Comparison of ENCODE assay signal across 10 cellular contexts in the genomic region with DNA sequence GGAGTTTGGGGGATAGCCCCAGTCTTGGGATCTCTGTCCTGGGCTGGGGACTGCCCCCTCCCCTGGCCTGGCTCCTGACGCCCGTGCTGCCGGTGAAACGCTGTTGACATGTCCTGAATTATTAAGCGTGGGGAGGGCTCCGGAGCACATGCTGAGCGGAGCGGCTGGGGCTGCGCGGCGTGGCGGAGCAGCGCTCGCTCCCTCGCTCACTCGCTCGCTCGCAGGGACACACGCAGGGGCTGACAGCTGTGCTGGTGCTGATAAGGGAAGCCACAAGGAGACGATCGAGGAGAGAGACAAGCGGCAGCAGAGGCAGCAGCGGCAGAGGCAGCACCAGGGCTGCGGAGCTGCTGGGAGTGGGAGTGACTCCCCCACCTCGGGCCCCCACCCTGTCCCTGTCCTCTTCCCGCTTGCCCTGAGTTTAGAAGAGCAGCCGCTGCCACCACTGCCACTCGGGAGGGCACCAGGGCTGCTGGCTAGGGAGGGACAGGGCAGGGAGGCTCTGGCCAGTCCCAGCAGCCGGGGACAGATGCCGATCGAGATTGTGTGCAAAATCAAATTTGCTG. TPM values are rescaled to one million over a fixed set of nuclear protein-coding genes. Genes with fewer than 3 reads are reported as not detected.
DNase-seq lines count a peak whose midpoint lies in the region; ATAC-seq and TF ChIP-seq lines count a peak whose summit lies in the region.
"Had no signal": no experiment of that assay in that cellular context is flagged by ENCODE, and none has a peak within 500 bp of the region (broad histone marks: within the 10 kb centered on the region; RNA-seq: fewer than 3 reads in every experiment).

Gene ASIC4 (plus strand): TSS at position 287 of the 566 bp plus-strand sequence. CDS start 243 bp downstream, at position 530.

- H3K9me2 ChIP-seq in PC-3 (replicated peaks; ENCODE audit: low read length) = no peaks in the 10 kb centered on the region

- 0 out of 2 replicates have a peak within 1 kb of the TSS, but pooled peaks have one; percentile 8 for H3K4me3 ChIP-seq in PC-3 (ENCODE audit: low read length)
- peak within 1 kb of the TSS in 1 of 3 donors; percentile 13 for H3K4me3 ChIP-seq in skeletal muscle tissue (ENCODE audit: low read length in 3 of 3)

- H3K36me3 ChIP-seq in PC-3 (ENCODE audit: low read depth, low read length) (no peaks in the 10 kb centered on the region), skeletal muscle tissue (ENCODE audit: control insufficient read depth in 3 of 3, insufficient read depth in 3 of 3, low read length in 3 of 3) (no peaks in the 10 kb centered on the region)

- H3K27ac ChIP-seq in PC-3 (ENCODE audit: low read length) (no peak within 1 kb of the TSS), skeletal muscle tissue (ENCODE audit: low read depth, low read length) (no peak within 1 kb of the TSS)

- H3F3A ChIP-seq in PC-3 (ENCODE audit: low read length, unreplicated experiment) = no peaks in the 10 kb centered on the region

- H2AFZ ChIP-seq in PC-3 (ENCODE audit: low read length) = peak within 1 kb of the TSS; percentile 32

- H3K27me3 ChIP-seq in PC-3 (ENCODE audit: low read length) (peaks cover 47% of the 10 kb centered on the region), skeletal muscle tissue (ENCODE audit: control insufficient read depth in 3 of 3, insufficient read depth in 3 of 3, low read length in 3 of 3) (peaks cover 36 to 69% (median 54%) of the 10 kb centered on the region in 3 donors)

- DNase-seq in NOMO-1 treated with DMSO at 0.1 percent for 48 hours (lab: John Stamatoyannopoulos, UW; ENCODE audit: unreplicated experiment) (peak; percentile 7), NOMO-1 treated with dmso at 0.1 percent for 144 hours (lab: John Stamatoyannopoulos, UW; ENCODE audit: unreplicated experiment) (no peak), PC-3 (no peak), Right ventricle myocardium superior (no peak)

- no peak for ATAC-seq in PC-3
- ATAC-seq in Right ventricle myocardium superior (ENCODE audit: poor library complexity) = peak; percentile 33
- no peak for ATAC-seq in HG03432 (IDR thresholded peaks at IDR 0.05; ENCODE audit: unreplicated experiment)
- no peak for ATAC-seq in GM19351 (IDR thresholded peaks at IDR 0.05; ENCODE audit: unreplicated experiment)
- no peak for ATAC-seq in HG02798 (IDR thresholded peaks at IDR 0.05; ENCODE audit: poor library complexity, unreplicated experiment)

- peak within 1 kb of the TSS; percentile 48 for H3K4me2 ChIP-seq in PC-3 (ENCODE audit: low read length)

- no TSS peak for BruUV-seq in PC-3 (replicated peaks; lab: Mats Ljungman, UMichigan)

- CTCF ChIA-PET in PC-3 (lab: Charles Lee) = no interaction called here

- H4K20me1 ChIP-seq in PC-3 (ENCODE audit: low read length) = no peaks in the 10 kb centered on the region

- H3K9me3 ChIP-seq in PC-3 (ENCODE audit: low read length) = no peaks in the 10 kb centered on the region
- no peaks in the 10 kb centered on the region for H3K9me3 ChIP-seq in skeletal muscle tissue (ENCODE audit: control insufficient read depth in 3 of 3, low read length in 3 of 3)

- no peaks in the 10 kb centered on the region for H3K79me2 ChIP-seq in PC-3 (ENCODE audit: low read length)

- H3K9ac ChIP-seq in PC-3 (ENCODE audit: low read length) (no peak within 1 kb of the TSS), skeletal muscle tissue (ENCODE audit: low read depth in 1 of 3, low read length in 3 of 3) (peak within 1 kb of the TSS in 2 of 3 donors; percentile 23 to 50)

- intact Hi-C loops in PC-3 (cut with micrococcal nuclease) = no loop called here
- intact Hi-C loops in Right ventricle myocardium superior (cut with DNase I) = no loop called here

- POLR2A ChIA-PET in PC-3 (lab: Charles Lee; ENCODE audit: unreplicated experiment) = no interaction called here

- no peak for TF ChIP-seq CTCF in PC-3 (conservative IDR thresholded peaks at IDR 0.05; ENCODE audit: low read depth, low read length)

- H3K4me1 ChIP-seq in PC-3 (ENCODE audit: insufficient read depth, low read length) (no peaks in the 10 kb centered on the region; the same call in 1 of the 2 replicates), skeletal muscle tissue (ENCODE audit: control insufficient read depth in 3 of 3, insufficient read depth in 3 of 3, low read length in 3 of 3) (peaks cover 18 to 22% (median 21%) of the 10 kb centered on the region in 3 donors)

RNA-seq across cellular contexts. Expression of gene ASIC4, which starts in this region (rescaled TPM):
- total RNA-seq in PC-3 (2014; rRNA removed) = 0.11 TPM in 1 of 2 replicates, not detected in the other
- total RNA-seq in Right ventricle myocardium superior = not detected
- total RNA-seq in skeletal muscle tissue = not detected
- total RNA-seq: activated CD8-positive, alpha-beta memory T cell treated with anti-CD3 and anti-CD28 coated beads for 36 hours; pulmonary artery endothelial cell had no signal

Comparison
In these comparisons a context has a peak if more than half of its experiments do, and no peak if none do; other contexts are left out.
1. Peak in ATAC-seq in Right ventricle myocardium superior; RNA of the gene not detected or under 1 TPM.